8 cellular contexts compared by ENCODE assay signal in the genomic region with DNA sequence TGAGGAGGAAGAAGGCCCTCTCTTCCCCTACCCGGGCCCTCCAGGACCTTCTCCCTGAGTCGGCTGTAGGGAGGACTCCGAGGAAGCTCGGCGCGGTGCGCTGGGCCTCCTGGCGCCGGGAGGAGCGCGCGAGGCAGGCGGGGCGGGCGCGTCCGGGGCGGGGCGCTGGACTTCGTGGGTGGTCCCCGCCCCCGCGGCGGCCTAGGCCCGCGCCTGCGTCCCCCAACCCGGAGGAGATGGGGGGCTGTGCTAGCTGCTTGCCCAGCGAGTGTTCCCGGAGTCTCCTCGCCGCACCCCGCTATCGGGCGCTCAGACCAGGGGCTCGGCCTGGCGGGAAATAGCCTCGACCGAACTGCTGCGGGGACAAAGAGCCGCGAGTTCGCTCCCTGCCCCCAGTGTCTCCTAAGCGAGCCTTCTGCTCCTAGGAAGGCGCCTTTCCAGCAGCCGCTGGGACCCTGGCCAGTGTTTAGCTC. TPM values are rescaled to one million over a fixed set of nuclear protein-coding genes. Genes with fewer than 3 reads are reported as not detected.
DNase-seq lines count a peak whose midpoint lies in the region; ATAC-seq, FAIRE-seq and TF ChIP-seq lines count a peak whose summit lies in the region.

No MANE protein-coding gene starts in this region.

- peak; percentile 34 for ATAC-seq in GM19043 (IDR thresholded peaks at IDR 0.05; ENCODE audit: low read depth, unreplicated experiment)
- ATAC-seq in HG03442 (IDR thresholded peaks at IDR 0.05; ENCODE audit: unreplicated experiment), result no peak

- TF ChIP-seq CTCF in kidney (IDR thresholded peaks at IDR 0.05; ENCODE audit: borderline replicate concordance, extremely low read depth, insufficient read depth), result no peak

- H3K9ac ChIP-seq in kidney (ENCODE audit: low read length in 2 of 2), result no peak overlapping the region

- no peak for FAIRE-seq in kidney (lab: Jason Lieb, UNC)

- peaks cover 0 to 5% of the 10 kb centered on the region in 2 donors for H3K4me1 ChIP-seq in kidney (ENCODE audit: control insufficient read depth in 1 of 2, insufficient read depth in 1 of 2, low read depth in 1 of 2, low read length in 2 of 2)

- DNase-seq in NCI-H69 (lab: John Stamatoyannopoulos, UW) (peak; percentile 48), astrocyte of the hippocampus (ENCODE audit: low read depth, low spot score) (peak; percentile 65), kidney (peak; percentile 80), NCI-H2107 (lab: John Stamatoyannopoulos, UW) (no peak), NCI-H510A treated with DMSO at 0.1 percent for 48 hours (lab: John Stamatoyannopoulos, UW) (no peak)
- DNase-seq in stimulated activated CD8-positive, alpha-beta memory T cell treated with anti-CD3 and anti-CD28 coated beads, Interleukin-12 subunit alpha, Interleukin-12 subunit beta, amount 100 ng/mL, for 24 hours (ENCODE audit: extremely low read depth), result peak; percentile 21

- no peaks in the 10 kb centered on the region for H3K9me3 ChIP-seq in kidney (ENCODE audit: control insufficient read depth in 1 of 2, low read length in 2 of 2)

- H3K27ac ChIP-seq in kidney (ENCODE audit: low read depth in 2 of 2, low read length in 2 of 2), result no peak overlapping the region

- intact Hi-C loops in kidney (cut with DNase I), result no loop called here

- H3K36me3 ChIP-seq in kidney (ENCODE audit: control insufficient read depth in 1 of 2, insufficient read depth in 2 of 2, low read length in 2 of 2), result peaks cover 6 to 33% of the 10 kb centered on the region in 2 donors

- H3K4me3 ChIP-seq in kidney (ENCODE audit: low read length in 2 of 2), result peak overlapping the region in 1 of 2 donors; percentile 48

RNA-seq across cellular contexts. Expression of gene SMO, which starts 19.2 kb away (rescaled TPM):
- total RNA-seq in kidney, result 13.2 TPM
- polyA plus RNA-seq in kidney (ENCODE audit: insufficient read depth, low read depth, low replicate concordance), result 20.8 TPM

RNA-seq across cellular contexts. Expression of gene TSPAN33, which starts 24.7 kb away (rescaled TPM):
- total RNA-seq in kidney, result 54.9 TPM
- polyA plus RNA-seq in kidney (ENCODE audit: insufficient read depth, low read depth, low replicate concordance), result 316 TPM

RNA-seq across cellular contexts. Expression of gene AHCYL2, which starts 55.6 kb away (rescaled TPM):
- 25.2 TPM for total RNA-seq in kidney
- polyA plus RNA-seq in kidney (ENCODE audit: insufficient read depth, low read depth, low replicate concordance), result 19.5 TPM

Comparison
In these comparisons a context has a peak if more than half of its experiments do, and no peak if none do; other contexts are left out.
1. DNase-seq: peak in NCI-H69 (single experiment), astrocyte of the hippocampus (single experiment), kidney (single experiment) and stimulated activated CD8-positive, alpha-beta memory T cell treated with anti-CD3 and anti-CD28 coated beads, Interleukin-12 subunit alpha, Interleukin-12 subunit beta, amount 100 ng/mL, for 24 hours (single experiment); none in NCI-H2107 (single experiment) and NCI-H510A treated with DMSO at 0.1 percent for 48 hours (single experiment).